ENCODE assay signal across 10 cellular contexts in genomic region chr3:103440539-103441113, GRCh38.
DNase-seq lines count a peak whose midpoint lies in the region; ATAC-seq, FAIRE-seq and TF ChIP-seq lines count a peak whose summit lies in the region.
"Had no signal": no experiment of that assay in that cellular context is flagged by ENCODE, and none has a peak within 500 bp of the region (broad histone marks: within the 10 kb centered on the region; RNA-seq: fewer than 3 reads in every experiment).

No MANE protein-coding gene starts in this region.

- no peaks in the 10 kb centered on the region for H3K27me3 ChIP-seq in GM12878 (replicated peaks in 1 of 2; ENCODE audit: control insufficient read depth in 2 of 2, insufficient read depth in 2 of 2, low read length in 1 of 2)

- intact Hi-C loops in GM12878 (cut with micrococcal nuclease; ENCODE audit: unreplicated experiment): no loop called here
- intact Hi-C loops in head of caudate nucleus (cut with DNase I): no loop called here

- SMC1A ChIA-PET in GM12878 (lab: Charles Lee; ENCODE audit: uncharacterized antibody, unreplicated experiment): no interaction called here

- POLR2A ChIA-PET in GM12878 (lab: Charles Lee) (no interaction called here), HEK293T (lab: Yijun Ruan, JAX) (no interaction called here)

- no peak overlapping the region for H3K27ac ChIP-seq in GM12878 (ENCODE audit: control insufficient read depth, insufficient read depth)
- H3K27ac ChIP-seq: parathyroid adenoma had no signal

- H3K4me2 ChIP-seq in GM12878 (ENCODE audit: control insufficient read depth, insufficient read depth): no peak overlapping the region

- no peak overlapping the region for H3K4me3 ChIP-seq in GM12878

- H2AFZ ChIP-seq in GM12878 (ENCODE audit: control insufficient read depth, low read depth, low read length): no peak overlapping the region
- H2AFZ ChIP-seq: parathyroid adenoma had no signal

- H3K36me3 ChIP-seq in GM12878 (ENCODE audit: control insufficient read depth in 2 of 2, insufficient read depth in 2 of 2, low read length in 1 of 2): no peaks in the 10 kb centered on the region

- no peaks in the 10 kb centered on the region for H3K79me2 ChIP-seq in GM12878 (ENCODE audit: control insufficient read depth, insufficient read depth, low read length)
- H3K79me2 ChIP-seq: parathyroid adenoma had no signal

- no peaks in the 10 kb centered on the region for H3K4me1 ChIP-seq in GM12878 (ENCODE audit: control insufficient read depth, insufficient read depth, low read length)
- H3K4me1 ChIP-seq: parathyroid adenoma had no signal

- peak in 2 of 3 experiments; percentile 27 to 31; a peak in 3 of 6 replicates for TF ChIP-seq CTCF in GM12878 (IDR thresholded peaks at IDR 0.05 in 2 of 3, conservative IDR thresholded peaks at IDR 0.05 in 1 of 3; ENCODE audit: control insufficient read depth in 2 of 3, extremely low read depth in 1 of 3, insufficient read depth in 1 of 3, low read depth in 3 of 3, low read length in 3 of 3)

- in situ Hi-C loops in GM12878 (cut with MboI): no loop called here

- CTCF ChIA-PET in GM12878 (lab: Yijun Ruan, JAX): no interaction called here
- CTCF ChIA-PET in HEK293T (lab: Yijun Ruan, JAX): interaction anchor here (0.5 kb wide), 1 partner anchor 438 kb away, joined by 3 read pairs; no protein-coding TSS in a partner anchor

- no peaks in the 10 kb centered on the region; the same call in 2 of the 3 replicates for H3K9me3 ChIP-seq in GM12878 (replicated peaks; ENCODE audit: control insufficient read depth, insufficient read depth, low read length)

- no TSS peak for BruUV-seq in GM12878 (replicated peaks; lab: Mats Ljungman, UMichigan)

- DNase-seq in AML-193 (lab: John Stamatoyannopoulos, UW) (peak; percentile 29 to 31), GM12878 (ENCODE audit: low read depth, low spot score) (no peak), HEK293T (ENCODE audit: extremely low spot score) (no peak), NOMO-1 treated with DMSO at 0.1 percent for 48 hours (lab: John Stamatoyannopoulos, UW; ENCODE audit: unreplicated experiment) (no peak), head of caudate nucleus (no peak), anterior cingulate cortex (lab: John Stamatoyannopoulos, UW) (no peak)
- DNase-seq: SHP77 had no signal

- TF ChIP-seq RAD21 in GM12878 (IDR thresholded peaks at IDR 0.05; ENCODE audit: insufficient read depth, low read depth, low read length): peak; percentile 17; the same call in 1 of the 2 replicates

- FAIRE-seq in GM12878 (lab: Jason Lieb, UNC): no peak

- no peaks in the 10 kb centered on the region for H4K20me1 ChIP-seq in GM12878 (ENCODE audit: control insufficient read depth, insufficient read depth)

- TF ChIP-seq POLR2A in GM12878 (IDR thresholded peaks at IDR 0.05; ENCODE audit: low read depth, low read length): no peak

- TF ChIP-seq EP300 in GM12878 (IDR thresholded peaks at IDR 0.05; ENCODE audit: borderline replicate concordance in 1 of 2, control insufficient read depth in 1 of 2, low read depth in 2 of 2, low read length in 2 of 2): no peak

- H3K9ac ChIP-seq in GM12878 (ENCODE audit: control insufficient read depth, insufficient read depth, low read length): no peak overlapping the region
- H3K9ac ChIP-seq: parathyroid adenoma had no signal

- RAD21 ChIA-PET in GM12878 (lab: Charles Lee; ENCODE audit: unreplicated experiment): no interaction called here

- ATAC-seq in GM19455 (IDR thresholded peaks at IDR 0.05; ENCODE audit: unreplicated experiment) (peak; percentile 80), HG03469 (IDR thresholded peaks at IDR 0.05; ENCODE audit: unreplicated experiment) (peak; percentile 96), GM12878 (peak; percentile 84)

TF ChIP-seq in GM12878, 131 proteins besides CTCF, POLR2A, EP300 and RAD21:
- TF ChIP-seq MAX (IDR thresholded peaks at IDR 0.05; ENCODE audit: low read depth, low read length) (no peak), BCL11A (IDR thresholded peaks at IDR 0.05; ENCODE audit: low read depth, low read length) (no peak), LARP7 (IDR thresholded peaks at IDR 0.05) (no peak), SMC3 (IDR thresholded peaks at IDR 0.05; ENCODE audit: borderline replicate concordance, low read length) (peak; percentile 17; the same call in 1 of the 2 replicates), ZZZ3 (IDR thresholded peaks at IDR 0.05; ENCODE audit: control insufficient read depth, insufficient read length, low read depth) (no peak), CEBPZ (IDR thresholded peaks at IDR 0.05; ENCODE audit: low read depth, low read length) (no peak), IKZF2 (IDR thresholded peaks at IDR 0.05) (no peak)

TF ChIP-seq in HEK293T, 16 proteins besides CTCF, POLR2A, EP300 and RAD21:
- TF ChIP-seq FOXK2 (IDR thresholded peaks at IDR 0.05): no peak
- no peak for TF ChIP-seq CTBP1 (IDR thresholded peaks at IDR 0.05; ENCODE audit: borderline replicate concordance)
- TF ChIP-seq L3MBTL2 (conservative IDR thresholded peaks at IDR 0.05): no peak
- no peak for TF ChIP-seq ELF4 (IDR thresholded peaks at IDR 0.05)
- no peak for TF ChIP-seq BHLHE40 (IDR thresholded peaks at IDR 0.05; ENCODE audit: borderline replicate concordance)
- TF ChIP-seq LEF1 (IDR thresholded peaks at IDR 0.05; ENCODE audit: borderline replicate concordance): no peak
- TF ChIP-seq HDGF (IDR thresholded peaks at IDR 0.05; ENCODE audit: borderline replicate concordance): no peak
- no peak for TF ChIP-seq PKNOX1 (IDR thresholded peaks at IDR 0.05)
- no peak for TF ChIP-seq NFRKB (IDR thresholded peaks at IDR 0.05)

Comparison
In these comparisons a context has a peak if more than half of its experiments do, and no peak if none do; other contexts are left out.
1. DNase-seq: peak in AML-193 (2 of 2); none in GM12878 (single experiment), HEK293T (single experiment), NOMO-1 treated with DMSO at 0.1 percent for 48 hours (single experiment), head of caudate nucleus (0 of 42) and anterior cingulate cortex (0 of 58).
2. Peak in every context shown above with its lines, with median percentiles within 50 percentile points of each other: ATAC-seq.